Comparison of ENCODE assay signal across 13 cellular contexts in genomic region chr11:64766881-64767280, GRCh38. TPM values are rescaled to one million over a fixed set of nuclear protein-coding genes. Genes with fewer than 3 reads are reported as not detected.
DNase-seq lines count a peak whose midpoint lies in the region; ATAC-seq and TF ChIP-seq lines count a peak whose summit lies in the region.
"Had no signal": no experiment of that assay in that cellular context is flagged by ENCODE, and none has a peak within 500 bp of the region (broad histone marks: within the 10 kb centered on the region; RNA-seq: fewer than 3 reads in every experiment).

No MANE protein-coding gene starts in this region.

- H3K4me1 Mint-ChIP-seq in CD4-positive, alpha-beta T cell (ENCODE audit: low read depth), result peaks cover 87% of the 10 kb centered on the region
- H3K4me1 Mint-ChIP-seq in neural progenitor cell, result peaks cover 61% of the 10 kb centered on the region

- H3K4me1 ChIP-seq in osteoblast (ENCODE audit: insufficient read depth, low read length), result peaks cover 16% of the 10 kb centered on the region
- H3K4me1 ChIP-seq in HAP-1, result no peaks in the 10 kb centered on the region
- H3K4me1 ChIP-seq in neural progenitor cell, result peaks cover 42% of the 10 kb centered on the region

- CTCF ChIA-PET in CD4-positive, alpha-beta T cell (lab: Charles Lee), result no interaction called here

- peaks cover 99% of the 10 kb centered on the region for H3F3A ChIP-seq in neural progenitor cell (ENCODE audit: low read depth)

- H2AFZ ChIP-seq in osteoblast (ENCODE audit: low read length), result no peak overlapping the region
- H2AFZ ChIP-seq in neural progenitor cell (replicated peaks), result no peak overlapping the region

- H3K27ac Mint-ChIP-seq in CD4-positive, alpha-beta T cell, result peak overlapping the region; percentile 85
- H3K27ac Mint-ChIP-seq in neural progenitor cell, result no peak overlapping the region

- H3K27ac ChIP-seq in CD4-positive, alpha-beta T cell (ENCODE audit: low read depth, low read length), result peak overlapping the region; percentile 72
- peak overlapping the region; percentile 13 for H3K27ac ChIP-seq in caudate nucleus (ENCODE audit: low read depth, low read length)
- no peak overlapping the region for H3K27ac ChIP-seq in osteoblast (ENCODE audit: low read depth, low read length)
- H3K27ac ChIP-seq in neural progenitor cell, result no peak overlapping the region
- H3K27ac ChIP-seq: SK-N-MC had no signal

- no peak overlapping the region for H3K9ac ChIP-seq in neural progenitor cell

- no peaks in the 10 kb centered on the region for H3K9me3 ChIP-seq in CD4-positive, alpha-beta T cell (ENCODE audit: control insufficient read depth, low read length)
- H3K9me3 ChIP-seq in osteoblast (ENCODE audit: low read depth, low read length), result no peaks in the 10 kb centered on the region
- H3K9me3 ChIP-seq in HAP-1, result no peaks in the 10 kb centered on the region
- H3K9me3 ChIP-seq in neural progenitor cell (ENCODE audit: low read depth), result no peaks in the 10 kb centered on the region
- H3K9me3 ChIP-seq: thyroid gland had no signal

- peaks cover 100% of the 10 kb centered on the region for H3K36me3 Mint-ChIP-seq in CD4-positive, alpha-beta T cell (ENCODE audit: low read depth)
- H3K36me3 Mint-ChIP-seq in neural progenitor cell, result peaks cover 55% of the 10 kb centered on the region

- H3K79me2 ChIP-seq in osteoblast (ENCODE audit: insufficient read depth, low read length), result peaks cover 48% of the 10 kb centered on the region
- peaks cover 64% of the 10 kb centered on the region for H3K79me2 ChIP-seq in neural progenitor cell (ENCODE audit: low read depth)

- no peaks in the 10 kb centered on the region for H3K27me3 ChIP-seq in CD4-positive, alpha-beta T cell (ENCODE audit: control insufficient read depth, insufficient read depth, low read length)
- H3K27me3 ChIP-seq in osteoblast (ENCODE audit: insufficient read depth, low read length) (no peaks in the 10 kb centered on the region), HAP-1 (ENCODE audit: low read depth) (no peaks in the 10 kb centered on the region), neural progenitor cell (no peaks in the 10 kb centered on the region)
- H3K27me3 ChIP-seq: adrenal gland, thyroid gland had no signal

- H3K9me3 Mint-ChIP-seq in CD4-positive, alpha-beta T cell, result no peaks in the 10 kb centered on the region
- no peaks in the 10 kb centered on the region for H3K9me3 Mint-ChIP-seq in neural progenitor cell

- no peaks in the 10 kb centered on the region for H3K27me3 Mint-ChIP-seq in CD4-positive, alpha-beta T cell
- H3K27me3 Mint-ChIP-seq in neural progenitor cell (ENCODE audit: insufficient read depth, low read depth), result peaks cover 17% of the 10 kb centered on the region

- peak in 1 of 10 experiments; percentile 31 for DNase-seq in CD4-positive, alpha-beta T cell
- peak; percentile 6 for DNase-seq in GM13976 (ENCODE audit: low spot score)
- DNase-seq in caudate nucleus (lab: John Stamatoyannopoulos, UW), result no peak
- DNase-seq in osteoblast (ENCODE audit: insufficient read length, low spot score, missing footprints), result peak; percentile 55
- DNase-seq in HAP-1 (ENCODE audit: low spot score in 2 of 2), result no peak
- no peak for DNase-seq in neural progenitor cell (ENCODE audit: low spot score)
- DNase-seq in activated CD8-positive, alpha-beta memory T cell treated with anti-CD3 and anti-CD28 coated beads for 24 hours, result no peak
- DNase-seq: dermis blood vessel endothelial cell, Kasumi-1, thyroid gland had no signal

- H4K20me1 ChIP-seq in osteoblast (ENCODE audit: insufficient read depth, low read length), result peaks cover 68% of the 10 kb centered on the region
- peaks cover 100% of the 10 kb centered on the region for H4K20me1 ChIP-seq in neural progenitor cell (ENCODE audit: low read depth)

- H3K4me3 Mint-ChIP-seq in CD4-positive, alpha-beta T cell, result no peak overlapping the region
- no peak overlapping the region for H3K4me3 Mint-ChIP-seq in neural progenitor cell

- no peak for ATAC-seq in CD4-positive, alpha-beta T cell (ENCODE audit: poor library complexity)
- no peak for ATAC-seq in GM19467 (IDR thresholded peaks at IDR 0.05; ENCODE audit: unreplicated experiment)

- peaks cover 86% of the 10 kb centered on the region for H3K36me3 ChIP-seq in osteoblast (ENCODE audit: insufficient read depth, low read length)
- H3K36me3 ChIP-seq in HAP-1 (replicated peaks), result peaks cover 96% of the 10 kb centered on the region
- peaks cover 31% of the 10 kb centered on the region for H3K36me3 ChIP-seq in neural progenitor cell

- POLR2A ChIA-PET in CD4-positive, alpha-beta T cell (lab: Charles Lee), result interaction anchor here (12.8 to 15.0 kb wide), 2 partner anchors 8 to 20 kb away, joined by 363 to 634 read pairs; partner anchors contain the start of genes RASGRP2 and SF1

- intact Hi-C loops in CD4-positive, alpha-beta T cell (cut with DNase I, micrococcal nuclease), result loop anchor here (1.0 to 2.0 kb wide), 3 partner anchors 10 to 78 kb away; no protein-coding TSS in a partner anchor

- in situ Hi-C loops in GM13976 (cut with MboI; ENCODE audit: low sequenced_read_pairs, unreplicated experiment) (no loop called here), HAP-1 (cut with MboI; ENCODE audit: low sequenced_read_pairs) (no loop called here)

- H3K4me2 ChIP-seq in osteoblast (ENCODE audit: insufficient read depth, low read length), result no peak overlapping the region
- H3K4me2 ChIP-seq in neural progenitor cell, result no peak overlapping the region

- no peak for TF ChIP-seq CTCF in CD4-positive, alpha-beta T cell (IDR thresholded peaks at IDR 0.05)
- TF ChIP-seq CTCF in GM13976 (IDR thresholded peaks at IDR 0.05; ENCODE audit: borderline replicate concordance, control extremely low read depth, extremely low read depth, insufficient read depth, missing control alignments), result no peak
- no peak for TF ChIP-seq CTCF in osteoblast (IDR thresholded peaks at IDR 0.05; ENCODE audit: extremely low read depth, low read depth, low read length)
- no peak for TF ChIP-seq CTCF in neural progenitor cell (IDR thresholded peaks at IDR 0.05)

- H3K4me3 ChIP-seq in osteoblast (ENCODE audit: insufficient read depth, low read length) (no peak overlapping the region), HAP-1 (no peak overlapping the region), neural progenitor cell (no peak overlapping the region)
- H3K4me3 ChIP-seq: adrenal gland, SK-N-MC, thyroid gland had no signal

RNA-seq across cellular contexts. Expression of gene PYGM, which starts 7.1 kb away (rescaled TPM):
- total RNA-seq in CD4-positive, alpha-beta T cell, result 1 to 10 TPM; 5.0 to 6.0 TPM
- total RNA-seq in osteoblast (0.29 and 0.36 TPM in 2 replicates), neural progenitor cell (ENCODE audit: low replicate concordance) (1.4 and 2.2 TPM in 2 replicates)

RNA-seq across cellular contexts. Expression of gene SF1, which starts 11.5 kb away (rescaled TPM):
- total RNA-seq in CD4-positive, alpha-beta T cell, result 1,000 to 10,000 TPM; 1,632 to 1,657 TPM
- total RNA-seq in osteoblast, result 114 and 130 TPM in 2 replicates
- total RNA-seq in neural progenitor cell (ENCODE audit: low replicate concordance), result 140 and 193 TPM in 2 replicates

RNA-seq across cellular contexts. Expression of gene RASGRP2, which starts 22.9 kb away (rescaled TPM):
- 100 to 1,000 TPM; 668 to 672 TPM for total RNA-seq in CD4-positive, alpha-beta T cell
- total RNA-seq in osteoblast (0.29 TPM in 1 of 2 replicates, not detected in the other), neural progenitor cell (ENCODE audit: low replicate concordance) (0.06 and 1.8 TPM in 2 replicates)

RNA-seq across cellular contexts. Expression of gene MAP4K2, which starts 36.1 kb away (rescaled TPM):
- total RNA-seq in CD4-positive, alpha-beta T cell, result 10 to 100 TPM; 71.9 to 74.1 TPM
- total RNA-seq in osteoblast (6.2 and 9.8 TPM in 2 replicates), neural progenitor cell (ENCODE audit: low replicate concordance) (15.8 and 27.7 TPM in 2 replicates)

RNA-seq across cellular contexts. Expression of gene MEN1, which starts 43.5 kb away (rescaled TPM):
- 10 to 100 TPM; 16.4 to 17.7 TPM for total RNA-seq in CD4-positive, alpha-beta T cell
- 12.3 and 13.3 TPM in 2 replicates for total RNA-seq in osteoblast
- total RNA-seq in neural progenitor cell (ENCODE audit: low replicate concordance), result 11.4 and 34.9 TPM in 2 replicates

Comparison
In these comparisons a context has a peak if more than half of its experiments do, and no peak if none do; other contexts are left out.
1. DNase-seq: peak in GM13976 (single experiment) and osteoblast (single experiment); none in caudate nucleus (0 of 61), HAP-1 (0 of 2), neural progenitor cell (single experiment) and activated CD8-positive, alpha-beta memory T cell treated with anti-CD3 and anti-CD28 coated beads for 24 hours (single experiment).
2. H3K27ac ChIP-seq: peak in CD4-positive, alpha-beta T cell (single experiment) and caudate nucleus (single experiment); none in osteoblast (single experiment) and neural progenitor cell (single experiment).
3. RNA of gene RASGRP2, which starts 22.9 kb away (total RNA-seq): 668 to 672 TPM in CD4-positive, alpha-beta T cell; 0.06 to 1.8 TPM in neural progenitor cell and 0.29 TPM in osteoblast; every median in the first group is over 100 times any median in the second.